Comparison of ENCODE assay signal across 16 cellular contexts in genomic region chr7:157764946-157765537, GRCh38.
A peak's percentile ranks its signal among the peaks of the same experiment; 100 is the strongest.
DNase-seq lines count a peak whose midpoint lies in the region; ATAC-seq and TF ChIP-seq lines count a peak whose summit lies in the region.
"Had no signal": no experiment of that assay in that cellular context is flagged by ENCODE, and none has a peak within 500 bp of the region (broad histone marks: within the 10 kb centered on the region; RNA-seq: fewer than 3 reads in every experiment).

No MANE protein-coding gene starts in this region.

- peaks cover 9% of the 10 kb centered on the region for H3K4me1 Mint-ChIP-seq in activated naive CD4-positive, alpha-beta T cell treated with anti-CD3 and anti-CD28 coated beads, Interleukin-2, amount 50 U/mL, for 24 hours
- peaks cover 8% of the 10 kb centered on the region for H3K4me1 Mint-ChIP-seq in endodermal cell
- H3K4me1 Mint-ChIP-seq: H9 had no signal

- H3K9ac ChIP-seq in endodermal cell (ENCODE audit: extremely low read depth, low read length, poor library complexity, severe bottlenecking) = no peak overlapping the region
- no peak overlapping the region for H3K9ac ChIP-seq in trophoblast cell (ENCODE audit: low read length)
- H3K9ac ChIP-seq: BLaER1 had no signal

- H2BK12ac ChIP-seq in trophoblast cell (ENCODE audit: low read length) = no peak overlapping the region

- peak overlapping the region; percentile 60 for H3K27ac Mint-ChIP-seq in activated naive CD4-positive, alpha-beta T cell treated with anti-CD3 and anti-CD28 coated beads, Interleukin-2, amount 50 U/mL, for 24 hours
- no peak overlapping the region for H3K27ac Mint-ChIP-seq in endodermal cell
- H3K27ac Mint-ChIP-seq: CD14-positive monocyte, H9 had no signal

- no peaks in the 10 kb centered on the region for H3K79me1 ChIP-seq in trophoblast cell (ENCODE audit: low read length)

- TF ChIP-seq CTCF in endodermal cell (conservative IDR thresholded peaks at IDR 0.05) = no peak

- H3K9me3 Mint-ChIP-seq in activated naive CD4-positive, alpha-beta T cell treated with anti-CD3 and anti-CD28 coated beads, Interleukin-2, amount 50 U/mL, for 24 hours = no peaks in the 10 kb centered on the region
- peaks cover 32% of the 10 kb centered on the region for H3K9me3 Mint-ChIP-seq in endodermal cell

- peaks cover 73% of the 10 kb centered on the region for H3K9me3 ChIP-seq in endodermal cell (ENCODE audit: control insufficient read depth, low read length)
- H3K9me3 ChIP-seq in trophoblast cell (ENCODE audit: insufficient read depth, low read depth, low read length) = peaks cover 35% of the 10 kb centered on the region
- peaks cover 9% of the 10 kb centered on the region for H3K9me3 ChIP-seq in SJCRH30 (replicated peaks)

- H3K4me1 ChIP-seq in endodermal cell (ENCODE audit: control insufficient read depth, insufficient read depth, low read length) (no peaks in the 10 kb centered on the region), trophoblast cell (ENCODE audit: control insufficient read depth in 1 of 2, insufficient read depth in 2 of 2, low read length in 2 of 2) (no peaks in the 10 kb centered on the region), SJCRH30 (peaks cover 16% of the 10 kb centered on the region)

- no peak overlapping the region for H3K14ac ChIP-seq in trophoblast cell (ENCODE audit: low read length)

- no peak overlapping the region for H3K27ac ChIP-seq in endodermal cell (ENCODE audit: low read depth, low read length)
- H3K27ac ChIP-seq in trophoblast cell (ENCODE audit: low read depth, low read length) = no peak overlapping the region
- H3K27ac ChIP-seq in SJCRH30 = no peak overlapping the region
- H3K27ac ChIP-seq: BLaER1 had no signal

- no peak overlapping the region for H4K91ac ChIP-seq in trophoblast cell (ENCODE audit: low read depth, low read length)

- 79 to 80% methylated on average over 1 of the region's 1 CpG for WGBS in endodermal cell (ENCODE audit: insufficient coverage in 1 of 2, insufficient read length in 1 of 2), 2 experiments
- 100% methylated on average over 1 of the region's 1 CpG for WGBS in trophoblast cell (ENCODE audit: extremely low coverage, insufficient coverage, insufficient read length)

- H3K27me3 ChIP-seq in endodermal cell (ENCODE audit: control insufficient read depth, insufficient read depth, low read length, poor library complexity, severe bottlenecking) (no peaks in the 10 kb centered on the region), trophoblast cell (ENCODE audit: insufficient read depth, low read length) (no peaks in the 10 kb centered on the region), SJCRH30 (peaks cover 14% of the 10 kb centered on the region; the same call in 1 of the 2 replicates)
- H3K27me3 ChIP-seq: BLaER1 had no signal

- H3K4ac ChIP-seq in trophoblast cell (ENCODE audit: low read depth, low read length) = no peak overlapping the region

- no peak overlapping the region for H2AFZ ChIP-seq in trophoblast cell (ENCODE audit: insufficient read depth, low read length, poor library complexity)

- H3K4me3 ChIP-seq in endodermal cell (ENCODE audit: low read length) (peak overlapping the region; percentile 29), trophoblast cell (ENCODE audit: low read depth, low read length) (peak overlapping the region; percentile 21), SJCRH30 (no peak overlapping the region)
- H3K4me3 ChIP-seq: BLaER1 had no signal

- H2BK120ac ChIP-seq in trophoblast cell (ENCODE audit: insufficient read depth, low read length, poor library complexity) = no peak overlapping the region

- H3K18ac ChIP-seq in trophoblast cell (ENCODE audit: low read length) = no peak overlapping the region

- no peak overlapping the region for H2BK5ac ChIP-seq in trophoblast cell (ENCODE audit: low read depth, low read length, poor library complexity)

- H3K4me3 Mint-ChIP-seq in activated naive CD4-positive, alpha-beta T cell treated with anti-CD3 and anti-CD28 coated beads, Interleukin-2, amount 50 U/mL, for 24 hours = no peak overlapping the region
- H3K4me3 Mint-ChIP-seq in endodermal cell = no peak overlapping the region
- H3K4me3 Mint-ChIP-seq: CD14-positive monocyte; CD4-positive, alpha-beta memory T cell; H9 had no signal

- no peak overlapping the region for H4K12ac ChIP-seq in trophoblast cell (ENCODE audit: low read depth, low read length)

- no peaks in the 10 kb centered on the region for H3K36me3 Mint-ChIP-seq in activated naive CD4-positive, alpha-beta T cell treated with anti-CD3 and anti-CD28 coated beads, Interleukin-2, amount 50 U/mL, for 24 hours
- no peaks in the 10 kb centered on the region for H3K36me3 Mint-ChIP-seq in endodermal cell (ENCODE audit: low read depth)
- H3K36me3 Mint-ChIP-seq: CD14-positive monocyte had no signal

- H3K23ac ChIP-seq in trophoblast cell (ENCODE audit: low read length) = no peak overlapping the region

- DNase-seq in activated naive CD4-positive, alpha-beta T cell treated with Interleukin-2 at 50 U/mL for 16 hours = no peak
- DNase-seq in endodermal cell (no peak), trophoblast cell (no peak), NCI-H187 treated with DMSO at 0.1 percent for 48 hours (lab: John Stamatoyannopoulos, UW) (no peak), SJCRH30 (no peak)
- DNase-seq: 8988T; CD4-positive, alpha-beta memory T cell; DMS153; DMS79; GDM1; GOT3; H9 had no signal

- no peaks in the 10 kb centered on the region for H3K79me2 ChIP-seq in trophoblast cell (ENCODE audit: control insufficient read depth, insufficient read depth, low read length, poor library complexity)

- no peak overlapping the region for H2AK5ac ChIP-seq in trophoblast cell (ENCODE audit: low read length)

- ATAC-seq in GM18502 (IDR thresholded peaks at IDR 0.05; ENCODE audit: poor library complexity, unreplicated experiment) = no peak

- H4K8ac ChIP-seq in trophoblast cell (ENCODE audit: low read depth, low read length) = no peak overlapping the region

- H3K4me2 ChIP-seq in trophoblast cell (ENCODE audit: low read length) = no peak overlapping the region
- H3K4me2 ChIP-seq: BLaER1 had no signal

- no peaks in the 10 kb centered on the region for H3K27me3 Mint-ChIP-seq in activated naive CD4-positive, alpha-beta T cell treated with anti-CD3 and anti-CD28 coated beads, Interleukin-2, amount 50 U/mL, for 24 hours
- peaks cover 3% of the 10 kb centered on the region for H3K27me3 Mint-ChIP-seq in endodermal cell (ENCODE audit: insufficient read depth)

- no peaks in the 10 kb centered on the region for H3K36me3 ChIP-seq in endodermal cell (ENCODE audit: control insufficient read depth, insufficient read depth, low read length)
- H3K36me3 ChIP-seq in trophoblast cell (ENCODE audit: control insufficient read depth in 1 of 2, insufficient read depth in 2 of 2, low read length in 2 of 2) = no peaks in the 10 kb centered on the region
- no peaks in the 10 kb centered on the region for H3K36me3 ChIP-seq in SJCRH30
- H3K36me3 ChIP-seq: BLaER1 had no signal
